Comparison of ENCODE assay signal across 15 cellular contexts in genomic region chr1:223737342-223737741, GRCh38. TPM values are rescaled to one million over a fixed set of nuclear protein-coding genes. Genes with fewer than 3 reads are reported as not detected.
DNase-seq lines count a peak whose midpoint lies in the region; ATAC-seq and TF ChIP-seq lines count a peak whose summit lies in the region.
"Had no signal": no experiment of that assay in that cellular context is flagged by ENCODE, and none has a peak within 500 bp of the region (broad histone marks: within the 10 kb centered on the region; RNA-seq: fewer than 3 reads in every experiment).

No MANE protein-coding gene starts in this region.

- H3K4me2 ChIP-seq in fibroblast of lung (ENCODE audit: extremely low read depth, insufficient read depth, low read length) = no peak overlapping the region

- peaks cover 4% of the 10 kb centered on the region for H3K36me3 ChIP-seq in CD8-positive, alpha-beta T cell (ENCODE audit: insufficient read depth, low read length)
- H3K36me3 ChIP-seq in SJSA1 (peaks cover 64% of the 10 kb centered on the region), fibroblast of lung (ENCODE audit: control insufficient read depth, insufficient read depth, low read length) (peaks cover 9% of the 10 kb centered on the region)

- intact Hi-C loops in CD8-positive, alpha-beta T cell (cut with DNase I, micrococcal nuclease) = no loop called here
- intact Hi-C loops in Right ventricle myocardium inferior (cut with DNase I) = no loop called here

- CTCF ChIA-PET in CD8-positive, alpha-beta T cell (lab: Charles Lee) = interaction anchor here (4.5 kb wide), 1 partner anchor 12 kb away, joined by 27 read pairs; no protein-coding TSS in a partner anchor

- peaks cover 4% of the 10 kb centered on the region for H3K4me1 ChIP-seq in CD8-positive, alpha-beta T cell (ENCODE audit: insufficient read depth, low read length)
- H3K4me1 ChIP-seq in SJSA1 (replicated peaks) (peaks cover 23% of the 10 kb centered on the region), fibroblast of lung (ENCODE audit: control insufficient read depth, extremely low read depth, insufficient read depth, low read length) (peaks cover 14% of the 10 kb centered on the region)

- no peak for TF ChIP-seq CTCF in CD8-positive, alpha-beta T cell (IDR thresholded peaks at IDR 0.05)
- TF ChIP-seq CTCF in fibroblast of lung (conservative IDR thresholded peaks at IDR 0.05 in 1 of 2, IDR thresholded peaks at IDR 0.05 in 1 of 2; ENCODE audit: low read depth in 1 of 2, low read length in 2 of 2) = no peak
- TF ChIP-seq CTCF in osteocyte (IDR thresholded peaks at IDR 0.05) = no peak

- H3K4me3 Mint-ChIP-seq in CD8-positive, alpha-beta T cell = no peak overlapping the region
- peak overlapping the region; percentile 22 for H3K4me3 Mint-ChIP-seq in osteocyte (ENCODE audit: unreplicated experiment)
- H3K4me3 Mint-ChIP-seq: activated CD4-positive, alpha-beta T cell treated with anti-CD3 and anti-CD28 coated beads for 36 hours had no signal

- H3K9me3 ChIP-seq in CD8-positive, alpha-beta T cell (ENCODE audit: low read length) = no peaks in the 10 kb centered on the region
- no peaks in the 10 kb centered on the region for H3K9me3 ChIP-seq in SJSA1 (replicated peaks)
- no peaks in the 10 kb centered on the region for H3K9me3 ChIP-seq in fibroblast of lung (ENCODE audit: control insufficient read depth, insufficient read depth, low read depth, low read length)
- H3K9me3 ChIP-seq: HAP-1 had no signal

- POLR2A ChIA-PET in CD8-positive, alpha-beta T cell (lab: Charles Lee) = no interaction called here

- no peaks in the 10 kb centered on the region for H3K9me3 Mint-ChIP-seq in CD8-positive, alpha-beta T cell
- no peaks in the 10 kb centered on the region for H3K9me3 Mint-ChIP-seq in osteocyte (ENCODE audit: unreplicated experiment)
- H3K9me3 Mint-ChIP-seq: activated naive CD4-positive, alpha-beta T cell treated with anti-CD3 and anti-CD28 coated beads, Interleukin-2, amount 50 U/mL, for 72 hours had no signal

- peaks cover 6% of the 10 kb centered on the region for H3K4me1 Mint-ChIP-seq in CD8-positive, alpha-beta T cell (ENCODE audit: low read depth)
- H3K4me1 Mint-ChIP-seq in osteocyte (ENCODE audit: unreplicated experiment) = peaks cover 81% of the 10 kb centered on the region
- H3K4me1 Mint-ChIP-seq: activated CD4-positive, alpha-beta T cell treated with anti-CD3 and anti-CD28 coated beads for 36 hours had no signal

- no peaks in the 10 kb centered on the region for H3K27me3 ChIP-seq in CD8-positive, alpha-beta T cell (ENCODE audit: insufficient read depth, low read length)
- H3K27me3 ChIP-seq in SJSA1 (replicated peaks) (no peaks in the 10 kb centered on the region), fibroblast of lung (ENCODE audit: control insufficient read depth, insufficient read depth, low read length) (no peaks in the 10 kb centered on the region)

- H4K20me1 ChIP-seq in fibroblast of lung (ENCODE audit: control insufficient read depth, extremely low read depth, insufficient read depth, low read length) = no peaks in the 10 kb centered on the region

- no peaks in the 10 kb centered on the region for H3K27me3 Mint-ChIP-seq in CD8-positive, alpha-beta T cell (ENCODE audit: low read depth)
- H3K27me3 Mint-ChIP-seq in osteocyte (ENCODE audit: unreplicated experiment) = no peaks in the 10 kb centered on the region
- H3K27me3 Mint-ChIP-seq: activated CD4-positive, alpha-beta T cell treated with anti-CD3 and anti-CD28 coated beads for 36 hours had no signal

- no peak overlapping the region for H3K9ac ChIP-seq in fibroblast of lung (ENCODE audit: insufficient read depth, low read length)

- ATAC-seq in CD8-positive, alpha-beta T cell = no peak
- ATAC-seq in Right ventricle myocardium inferior (no peak), GM18861 (IDR thresholded peaks at IDR 0.05; ENCODE audit: unreplicated experiment) (no peak)
- ATAC-seq: activated CD4-positive, alpha-beta T cell treated with anti-CD3 and anti-CD28 coated beads for 36 hours; activated naive CD4-positive, alpha-beta T cell treated with anti-CD3 and anti-CD28 coated beads, Interleukin-2, amount 50 U/mL, for 72 hours had no signal

- H3K36me3 Mint-ChIP-seq in CD8-positive, alpha-beta T cell = peaks cover 35% of the 10 kb centered on the region
- peaks cover 7% of the 10 kb centered on the region for H3K36me3 Mint-ChIP-seq in osteocyte (ENCODE audit: unreplicated experiment)
- H3K36me3 Mint-ChIP-seq: activated naive CD4-positive, alpha-beta T cell treated with anti-CD3 and anti-CD28 coated beads, Interleukin-2, amount 50 U/mL, for 72 hours had no signal

- no peak overlapping the region for H3K4me3 ChIP-seq in CD8-positive, alpha-beta T cell (ENCODE audit: low read depth, low read length)
- no peak overlapping the region for H3K4me3 ChIP-seq in SJSA1
- no peak overlapping the region for H3K4me3 ChIP-seq in fibroblast of lung (replicated peaks in 1 of 4; ENCODE audit: control extremely low read depth in 1 of 4, insufficient read depth in 1 of 4, low read depth in 3 of 4, low read length in 4 of 4)
- H3K4me3 ChIP-seq: HAP-1 had no signal

- peaks cover 85% of the 10 kb centered on the region for H3K79me2 ChIP-seq in fibroblast of lung (ENCODE audit: control insufficient read depth, insufficient read depth, low read length)

- no peak for DNase-seq in CD8-positive, alpha-beta T cell
- peak in 1 of 2 experiments; percentile 49 for DNase-seq in SJSA1 (ENCODE audit: low read depth in 1 of 2, low spot score in 2 of 2)
- DNase-seq in fibroblast of lung (ENCODE audit: low read depth in 2 of 2) = no peak
- DNase-seq in osteocyte (ENCODE audit: extremely low spot score, unreplicated experiment) = no peak
- DNase-seq in anterior cingulate cortex (lab: John Stamatoyannopoulos, UW) = no peak
- DNase-seq in NCI-H748 (lab: John Stamatoyannopoulos, UW; ENCODE audit: unreplicated experiment) = no peak
- no peak for DNase-seq in Right ventricle myocardium inferior (ENCODE audit: missing footprints)
- DNase-seq: activated CD4-positive, alpha-beta T cell treated with anti-CD3 and anti-CD28 coated beads for 36 hours; GF-D8; NCI-H1092 treated with DMSO at 0.1 percent for 48 hours; occipital lobe; SHP77 had no signal

- H3K27ac Mint-ChIP-seq in CD8-positive, alpha-beta T cell = peak overlapping the region; percentile 32
- H3K27ac Mint-ChIP-seq in osteocyte (ENCODE audit: unreplicated experiment) = peak overlapping the region; percentile 94
- H3K27ac Mint-ChIP-seq: activated CD4-positive, alpha-beta T cell treated with anti-CD3 and anti-CD28 coated beads for 36 hours; activated naive CD4-positive, alpha-beta T cell treated with anti-CD3 and anti-CD28 coated beads, Interleukin-2, amount 50 U/mL, for 72 hours had no signal

- no peak overlapping the region for H3K27ac ChIP-seq in CD8-positive, alpha-beta T cell (ENCODE audit: low read depth, low read length)
- peak overlapping the region; percentile 47 for H3K27ac ChIP-seq in SJSA1
- peak overlapping the region; percentile 16 for H3K27ac ChIP-seq in fibroblast of lung (ENCODE audit: insufficient read depth, low read length)

- no peak overlapping the region for H2AFZ ChIP-seq in fibroblast of lung (ENCODE audit: low read length)

RNA-seq across cellular contexts. Expression of gene CAPN2, which starts 25.0 kb away (rescaled TPM):
- 10 to 100 TPM; 83.0 to 84.7 TPM for total RNA-seq in CD8-positive, alpha-beta T cell
- total RNA-seq in SJSA1 (2014; rRNA removed; shearing (Covaris generic)) = 143 and 155 TPM in 2 replicates
- 332 and 488 TPM in 2 replicates for total RNA-seq in fibroblast of lung
- 318 and 387 TPM in 2 replicates for polyA plus RNA-seq in fibroblast of lung
- polyA plus RNA-seq in fibroblast of lung (2012) = 376 and 416 TPM in 2 replicates
- 336 and 352 TPM in 2 replicates for polyA minus RNA-seq in fibroblast of lung (ENCODE audit: low replicate concordance)
- total RNA-seq in osteocyte = 271 and 278 TPM in 2 replicates
- 85.4 TPM for total RNA-seq in Right ventricle myocardium inferior
